26 cellular contexts compared by ENCODE assay signal in genomic region chr4:186017801-186018200, GRCh38.
"Had no signal": no experiment of that assay in that cellular context is flagged by ENCODE, and none has a peak within 500 bp of the region (broad histone marks: within the 10 kb centered on the region; RNA-seq: fewer than 3 reads in every experiment).

No MANE protein-coding gene starts in this region.

- H3K9me3 Mint-ChIP-seq: memory B cell; nephron; stimulated activated naive CD8-positive, alpha-beta T cell treated with anti-CD3 and anti-CD28 coated beads, Interleukin-15, Interleukin-2, amounts not matched to agents 100 ng/mL and 50 ng/mL, for 24 hours had no signal

- H3K9me3 ChIP-seq: esophagus squamous epithelium, mucosa of descending colon, pancreas, thoracic aorta, transverse colon, upper lobe of right lung, uterus had no signal

- ATAC-seq: mucosa of descending colon; naive thymus-derived CD4-positive, alpha-beta T cell; pancreas; sciatic nerve; stimulated activated memory B cell treated with anti-CD40 and anti-IgM and Interleukin-4, amounts not matched to agents 10 μg/mL and 1 μg/mL and 100 μg/mL, for 72 hours; upper lobe of right lung had no signal

- H3K27ac ChIP-seq: dorsolateral prefrontal cortex, esophagus squamous epithelium, pancreas, thoracic aorta, transverse colon, upper lobe of right lung, uterus had no signal

- H3K4me3 ChIP-seq: dorsolateral prefrontal cortex, esophagus squamous epithelium, lung, mucosa of descending colon, pancreas, smooth muscle cell, thoracic aorta, transverse colon, upper lobe of right lung, uterus had no signal

- H3K36me3 ChIP-seq: esophagus squamous epithelium, pancreas, thoracic aorta, transverse colon, upper lobe of right lung, uterus had no signal

- H3K27me3 ChIP-seq: dorsolateral prefrontal cortex, esophagus squamous epithelium, pancreas, transverse colon, upper lobe of right lung, uterus had no signal

- H3K4me1 ChIP-seq: pancreas, uterus had no signal

- DNase-seq: caudate nucleus; cerebellar nuclear complex; dorsolateral prefrontal cortex; effector CD8-positive, alpha-beta T cell; esophagus squamous epithelium; foreskin melanocyte; mucosa of descending colon; naive thymus-derived CD4-positive, alpha-beta T cell; occipital lobe; pancreas; retina; stimulated activated CD4-positive, alpha-beta T cell treated with anti-CD3 and anti-CD28 coated beads, Interleukin-12 subunit alpha, Interleukin-12 subunit beta, amount 100 ng/mL, for 4 hours; stimulated activated CD4-positive, alpha-beta T cell treated with anti-CD3 and anti-CD28 coated beads, Interleukin-1b, Interleukin-23, amount 100 ng/mL, for 48 hours; stimulated activated CD4-positive, alpha-beta T cell treated with anti-CD3 and anti-CD28 coated beads, Interleukin-4, amount 100 ng/mL, for 24 hours; transverse colon; upper lobe of right lung; uterus had no signal

- H3K4me2 ChIP-seq: smooth muscle cell had no signal

- H3K36me3 Mint-ChIP-seq: memory B cell; mesothelial cell of epicardium; stimulated activated memory B cell treated with anti-CD40 and anti-IgM and Interleukin-4, amounts not matched to agents 10 μg/mL and 1 μg/mL and 100 μg/mL, for 72 hours had no signal

- H3K27ac Mint-ChIP-seq: memory B cell; mesothelial cell of epicardium; naive thymus-derived CD4-positive, alpha-beta T cell; nephron; stimulated activated memory B cell treated with anti-CD40 and anti-IgM and Interleukin-4, amounts not matched to agents 10 μg/mL and 1 μg/mL and 100 μg/mL, for 72 hours; stimulated activated naive CD8-positive, alpha-beta T cell treated with anti-CD3 and anti-CD28 coated beads, Interleukin-15, Interleukin-2, amounts not matched to agents 100 ng/mL and 50 ng/mL, for 24 hours had no signal

- H3K4me3 Mint-ChIP-seq: memory B cell; mesothelial cell of epicardium; naive thymus-derived CD4-positive, alpha-beta T cell; nephron; stimulated activated memory B cell treated with anti-CD40 and anti-IgM and Interleukin-4, amounts not matched to agents 10 μg/mL and 1 μg/mL and 100 μg/mL, for 72 hours; stimulated activated naive CD8-positive, alpha-beta T cell treated with anti-CD3 and anti-CD28 coated beads, Interleukin-15, Interleukin-2, amounts not matched to agents 100 ng/mL and 50 ng/mL, for 24 hours had no signal

- H3K4me1 Mint-ChIP-seq: memory B cell; naive thymus-derived CD4-positive, alpha-beta T cell; stimulated activated memory B cell treated with anti-CD40 and anti-IgM and Interleukin-4, amounts not matched to agents 10 μg/mL and 1 μg/mL and 100 μg/mL, for 72 hours had no signal
